ENCODE assay signal across 1 cellular context in genomic region chr15:65610871-65611718, GRCh38.
A peak's percentile ranks its signal among the peaks of the same experiment; 100 is the strongest.
TF ChIP-seq lines count a peak whose summit lies in the region.

TSS of gene INTS14 (minus strand) at chr15:65611131. CDS start at chr15:65607380, 3,751 bp downstream.

TF ChIP-seq in K562, 482 proteins besides CTCF, POLR2A, EP300 and RAD21 (continued from another document and continues in another):
- TF ChIP-seq RBM25 (IDR thresholded peaks at IDR 0.05; ENCODE audit: low read depth, low read length, severe bottlenecking) (no peak), NCOR1 (IDR thresholded peaks at IDR 0.05) (peak; percentile 72), ZNF764 (CRISPR knock-in tag; IDR thresholded peaks at IDR 0.05; ENCODE audit: low read depth) (no peak), NFATC3 (IDR thresholded peaks at IDR 0.05) (no peak; the same call in 1 of the 2 replicates), CEBPB (tag; IDR thresholded peaks at IDR 0.05) (no peak), PHF21A (IDR thresholded peaks at IDR 0.05; ENCODE audit: borderline replicate concordance, low read depth) (peak; percentile 86), GABPA (tag; conservative IDR thresholded peaks at IDR 0.05; ENCODE audit: low read depth) (peak; percentile 97), BDP1 (IDR thresholded peaks at IDR 0.05; ENCODE audit: insufficient read depth, insufficient read length) (no peak), BRF2 (IDR thresholded peaks at IDR 0.05; ENCODE audit: borderline replicate concordance, insufficient read depth, insufficient read length) (no peak), RBM17 (IDR thresholded peaks at IDR 0.05; ENCODE audit: borderline replicate concordance, low read depth, low read length) (no peak), ZNF408 (CRISPR knock-in tag; IDR thresholded peaks at IDR 0.05; ENCODE audit: low read depth) (no peak), SMARCC2 (IDR thresholded peaks at IDR 0.05; ENCODE audit: low read depth) (no peak), ZNF696 (CRISPR knock-in tag; conservative IDR thresholded peaks at IDR 0.05) (no peak), POU5F1 (IDR thresholded peaks at IDR 0.05; ENCODE audit: borderline replicate concordance, low read depth, low read length, partially characterized antibody) (peak; percentile 43), SRF (CRISPR knock-in tag; IDR thresholded peaks at IDR 0.05) (peak in 1 of 2 experiments; percentile 77; a peak in 2 of 4 replicates), ESRRA (IDR thresholded peaks at IDR 0.05; ENCODE audit: borderline replicate concordance, low read depth) (peak; percentile 98), ARID3A (IDR thresholded peaks at IDR 0.05; ENCODE audit: borderline replicate concordance, low read depth, low read length) (peak; percentile 83; the same call in 1 of the 2 replicates), KLF1 (tag; IDR thresholded peaks at IDR 0.05) (peak; percentile 85), POLR2AphosphoS2 (IDR thresholded peaks at IDR 0.05; ENCODE audit: low read length) (no peak), ELF4 (CRISPR knock-in tag; IDR thresholded peaks at IDR 0.05) (peak; percentile 61; the same call in 1 of the 2 replicates), MAFG (tag; conservative IDR thresholded peaks at IDR 0.05) (no peak), RBM15 (IDR thresholded peaks at IDR 0.05; ENCODE audit: insufficient read depth, low read length) (no peak), ZNF165 (CRISPR knock-in tag; IDR thresholded peaks at IDR 0.05; ENCODE audit: borderline replicate concordance) (no peak), ZBTB7A (IDR thresholded peaks at IDR 0.05; ENCODE audit: borderline replicate concordance, control insufficient read depth, low read depth, low read length) (peak; percentile 96), RHOXF2B (CRISPR knock-in tag; conservative IDR thresholded peaks at IDR 0.05) (no peak; the same call in 1 of the 2 replicates), ZKSCAN1 (IDR thresholded peaks at IDR 0.05; ENCODE audit: low read depth, low read length) (peak; percentile 60; the same call in 1 of the 2 replicates), KLF10 (CRISPR knock-in tag; IDR thresholded peaks at IDR 0.05) (no peak), TFE3 (CRISPR knock-in tag; IDR thresholded peaks at IDR 0.05) (no peak), ATF3 (IDR thresholded peaks at IDR 0.05) (peak; percentile 17; the same call in 1 of the 2 replicates), ATF3 (CRISPR knock-in tag; conservative IDR thresholded peaks at IDR 0.05) (peak; percentile 82), ZNF77 (CRISPR knock-in tag; IDR thresholded peaks at IDR 0.05) (no peak), PRMT5 (CRISPR knock-in tag; IDR thresholded peaks at IDR 0.05) (no peak; the same call in 1 of the 2 replicates), SMAD4 (CRISPR knock-in tag; conservative IDR thresholded peaks at IDR 0.05) (peak; percentile 82), ZBTB17 (CRISPR knock-in tag; IDR thresholded peaks at IDR 0.05) (0 out of 2 replicates have a peak, but pooled peaks have one; percentile 46), E2F8 (IDR thresholded peaks at IDR 0.05; ENCODE audit: low read depth, partially characterized antibody) (peak; percentile 91), BCOR (IDR thresholded peaks at IDR 0.05) (peak; percentile 41; the same call in 1 of the 2 replicates), KAT8 (IDR thresholded peaks at IDR 0.05; ENCODE audit: low read depth) (no peak), NFIC (IDR thresholded peaks at IDR 0.05) (peak; percentile 69), ZNF224 (CRISPR knock-in tag; IDR thresholded peaks at IDR 0.05) (no peak), BCLAF1 (IDR thresholded peaks at IDR 0.05; ENCODE audit: borderline replicate concordance in 1 of 2, control insufficient read depth in 1 of 2, low read depth in 2 of 2, low read length in 1 of 2) (peak in 1 of 2 experiments; percentile 98; a peak in 2 of 4 replicates)
- TF ChIP-seq, protein P1, sequence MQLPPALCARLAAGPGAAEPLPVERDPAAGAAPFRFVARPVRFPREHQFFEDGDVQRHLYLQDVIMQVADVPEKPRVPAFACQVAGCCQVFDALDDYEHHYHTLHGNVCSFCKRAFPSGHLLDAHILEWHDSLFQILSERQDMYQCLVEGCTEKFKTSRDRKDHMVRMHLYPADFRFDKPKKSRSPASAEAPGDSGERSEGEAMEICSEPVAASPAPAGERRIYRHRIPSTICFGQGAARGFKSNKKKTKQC (CRISPR knock-in tag; IDR thresholded peaks at IDR 0.05): no peak
- TF ChIP-seq, protein P2, sequence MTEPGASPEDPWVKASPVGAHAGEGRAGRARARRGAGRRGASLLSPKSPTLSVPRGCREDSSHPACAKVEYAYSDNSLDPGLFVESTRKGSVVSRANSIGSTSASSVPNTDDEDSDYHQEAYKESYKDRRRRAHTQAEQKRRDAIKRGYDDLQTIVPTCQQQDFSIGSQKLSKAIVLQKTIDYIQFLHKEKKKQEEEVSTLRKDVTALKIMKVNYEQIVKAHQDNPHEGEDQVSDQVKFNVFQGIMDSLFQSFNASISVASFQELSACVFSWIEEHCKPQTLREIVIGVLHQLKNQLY (CRISPR knock-in tag; conservative IDR thresholded peaks at IDR 0.05): no peak
- TF ChIP-seq, protein P3, sequence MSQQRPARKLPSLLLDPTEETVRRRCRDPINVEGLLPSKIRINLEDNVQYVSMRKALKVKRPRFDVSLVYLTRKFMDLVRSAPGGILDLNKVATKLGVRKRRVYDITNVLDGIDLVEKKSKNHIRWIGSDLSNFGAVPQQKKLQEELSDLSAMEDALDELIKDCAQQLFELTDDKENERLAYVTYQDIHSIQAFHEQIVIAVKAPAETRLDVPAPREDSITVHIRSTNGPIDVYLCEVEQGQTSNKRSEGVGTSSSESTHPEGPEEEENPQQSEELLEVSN (IDR thresholded peaks at IDR 0.05; ENCODE audit: borderline replicate concordance in 1 of 2, extremely low read depth in 1 of 2, insufficient read depth in 1 of 2, insufficient read length in 1 of 2, low read depth in 1 of 2, low read length in 1 of 2, poor library complexity in 1 of 2, severe bottlenecking in 1 of 2): peak; percentile 64 to 71
- TF ChIP-seq, protein P4, sequence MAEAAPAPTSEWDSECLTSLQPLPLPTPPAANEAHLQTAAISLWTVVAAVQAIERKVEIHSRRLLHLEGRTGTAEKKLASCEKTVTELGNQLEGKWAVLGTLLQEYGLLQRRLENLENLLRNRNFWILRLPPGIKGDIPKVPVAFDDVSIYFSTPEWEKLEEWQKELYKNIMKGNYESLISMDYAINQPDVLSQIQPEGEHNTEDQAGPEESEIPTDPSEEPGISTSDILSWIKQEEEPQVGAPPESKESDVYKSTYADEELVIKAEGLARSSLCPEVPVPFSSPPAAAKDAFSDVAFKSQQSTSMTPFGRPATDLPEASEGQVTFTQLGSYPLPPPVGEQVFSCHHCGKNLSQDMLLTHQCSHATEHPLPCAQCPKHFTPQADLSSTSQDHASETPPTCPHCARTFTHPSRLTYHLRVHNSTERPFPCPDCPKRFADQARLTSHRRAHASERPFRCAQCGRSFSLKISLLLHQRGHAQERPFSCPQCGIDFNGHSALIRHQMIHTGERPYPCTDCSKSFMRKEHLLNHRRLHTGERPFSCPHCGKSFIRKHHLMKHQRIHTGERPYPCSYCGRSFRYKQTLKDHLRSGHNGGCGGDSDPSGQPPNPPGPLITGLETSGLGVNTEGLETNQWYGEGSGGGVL (CRISPR knock-in tag; IDR thresholded peaks at IDR 0.05): no peak
